Comparison of ENCODE assay signal across 20 cellular contexts in genomic region chr11:61349189-61349751, GRCh38. TPM values are rescaled to one million over a fixed set of nuclear protein-coding genes. Genes with fewer than 3 reads are reported as not detected.
A peak's percentile ranks its signal among the peaks of the same experiment; 100 is the strongest.
DNase-seq lines count a peak whose midpoint lies in the region; ATAC-seq, FAIRE-seq and TF ChIP-seq lines count a peak whose summit lies in the region.
"Had no signal": no experiment of that assay in that cellular context is flagged by ENCODE, and none has a peak within 500 bp of the region (broad histone marks: within the 10 kb centered on the region; RNA-seq: fewer than 3 reads in every experiment).

No MANE protein-coding gene starts in this region.

- H3K4me1 ChIP-seq in BLaER1 treated with 17β-estradiol and CSF1 and Interleukin-3, amounts not matched to agents 10 nM and 100 nM = peaks cover 14 to 71% (median 37%) of the 10 kb centered on the region in 10 experiments
- H3K4me1 ChIP-seq in OCI-LY7 (ENCODE audit: insufficient read depth, low read length, poor library complexity, severe bottlenecking) (peaks cover 10% of the 10 kb centered on the region), osteoblast (ENCODE audit: insufficient read depth, low read length) (no peaks in the 10 kb centered on the region)
- no peaks in the 10 kb centered on the region for H3K4me1 ChIP-seq in naive thymus-derived CD4-positive, alpha-beta T cell (ENCODE audit: control insufficient read depth in 2 of 2, insufficient read depth in 2 of 2, low read length in 2 of 2)

- no peak for FAIRE-seq in bronchial epithelial cell (lab: Jason Lieb, UNC)
- FAIRE-seq: HTR-8/SVneo had no signal

- peaks cover 0 to 10% (median 5%) of the 10 kb centered on the region in 7 donors for H3K4me1 Mint-ChIP-seq in naive thymus-derived CD4-positive, alpha-beta T cell

- no peak for DNase-seq in OCI-LY7 (ENCODE audit: low spot score)
- DNase-seq in bronchial epithelial cell (ENCODE audit: low read depth) = peak; percentile 26
- DNase-seq in osteoblast (ENCODE audit: insufficient read length, low spot score, missing footprints) = peak; percentile 75
- no peak for DNase-seq in putamen (ENCODE audit: low spot score)
- no peak for DNase-seq in NCI-H1048 (lab: John Stamatoyannopoulos, UW)
- no peak for DNase-seq in naive thymus-derived CD4-positive, alpha-beta T cell
- DNase-seq: ACHN; AML-193; CD4-positive, alpha-beta T cell; EL; H7; NCI-H1436 treated with DMSO at 0.1 percent for 48 hours; NCI-H2029 treated with DMSO at 0.1 percent for 48 hours; NCI-H510A treated with DMSO at 0.1 percent for 48 hours; Peyer's patch; SIG-M5 had no signal

- no peak overlapping the region for H2AFZ ChIP-seq in OCI-LY7 (ENCODE audit: low read length)
- no peak overlapping the region for H2AFZ ChIP-seq in osteoblast (ENCODE audit: low read length)

- peak overlapping the region in 4 of 11 experiments; percentile 15 to 79 (median 62); a peak in 5 of 22 replicates for H3K4me2 ChIP-seq in BLaER1 treated with 17β-estradiol and CSF1 and Interleukin-3, amounts not matched to agents 10 nM and 100 nM
- no peak overlapping the region for H3K4me2 ChIP-seq in OCI-LY7 (ENCODE audit: low read length)
- H3K4me2 ChIP-seq in osteoblast (ENCODE audit: insufficient read depth, low read length) = no peak overlapping the region

- H3K4me3 Mint-ChIP-seq in naive thymus-derived CD4-positive, alpha-beta T cell = no peak overlapping the region
- H3K4me3 Mint-ChIP-seq: CD4-positive, alpha-beta T cell had no signal

- no peak overlapping the region for H3K27ac Mint-ChIP-seq in naive thymus-derived CD4-positive, alpha-beta T cell
- H3K27ac Mint-ChIP-seq: CD4-positive, alpha-beta T cell had no signal

- peaks cover 6 to 40% (median 16%) of the 10 kb centered on the region in 5 donors for H3K36me3 Mint-ChIP-seq in naive thymus-derived CD4-positive, alpha-beta T cell

- H3K9me3 ChIP-seq in BLaER1 treated with 17β-estradiol and CSF1 and Interleukin-3, amounts not matched to agents 10 nM and 100 nM (replicated peaks in 1 of 11) = no peaks in the 10 kb centered on the region
- H3K9me3 ChIP-seq in OCI-LY7 (ENCODE audit: low read length) = no peaks in the 10 kb centered on the region
- H3K9me3 ChIP-seq in osteoblast (ENCODE audit: low read depth, low read length) = no peaks in the 10 kb centered on the region
- no peaks in the 10 kb centered on the region for H3K9me3 ChIP-seq in naive thymus-derived CD4-positive, alpha-beta T cell (ENCODE audit: control insufficient read depth in 2 of 3, low read length in 3 of 3)
- H3K9me3 ChIP-seq: Peyer's patch had no signal

- no peaks in the 10 kb centered on the region for H3K27me3 ChIP-seq in BLaER1 treated with 17β-estradiol and CSF1 and Interleukin-3, amounts not matched to agents 10 nM and 100 nM
- H3K27me3 ChIP-seq in bronchial epithelial cell (ENCODE audit: control insufficient read depth, insufficient read depth, low read length) = no peaks in the 10 kb centered on the region
- no peaks in the 10 kb centered on the region for H3K27me3 ChIP-seq in osteoblast (ENCODE audit: insufficient read depth, low read length)
- no peaks in the 10 kb centered on the region for H3K27me3 ChIP-seq in naive thymus-derived CD4-positive, alpha-beta T cell (ENCODE audit: control insufficient read depth in 2 of 2, insufficient read depth in 2 of 2, low read length in 2 of 2)
- H3K27me3 ChIP-seq: Peyer's patch had no signal

- H3K27me3 Mint-ChIP-seq in naive thymus-derived CD4-positive, alpha-beta T cell = no peaks in the 10 kb centered on the region
- H3K27me3 Mint-ChIP-seq: CD4-positive, alpha-beta T cell had no signal

- no peak for ATAC-seq in GM21360 (IDR thresholded peaks at IDR 0.05; ENCODE audit: unreplicated experiment)
- no peak for ATAC-seq in naive thymus-derived CD4-positive, alpha-beta T cell

- H3K9ac ChIP-seq in BLaER1 treated with 17β-estradiol and CSF1 and Interleukin-3, amounts not matched to agents 10 nM and 100 nM = no peak overlapping the region

- CTCF ChIA-PET in OCI-LY7 (lab: Charles Lee; ENCODE audit: unreplicated experiment) = no interaction called here
- CTCF ChIA-PET in naive thymus-derived CD4-positive, alpha-beta T cell (lab: Charles Lee) = no interaction called here

- H4K20me1 ChIP-seq in BLaER1 treated with 17β-estradiol and CSF1 and Interleukin-3, amounts not matched to agents 10 nM and 100 nM = peaks cover 0 to 7% (median 0%) of the 10 kb centered on the region in 11 experiments; a peak in 1 of 22 replicates
- H4K20me1 ChIP-seq in OCI-LY7 (ENCODE audit: insufficient read depth, low read length) = no peaks in the 10 kb centered on the region
- H4K20me1 ChIP-seq in osteoblast (ENCODE audit: insufficient read depth, low read length) = peaks cover 10% of the 10 kb centered on the region

- peaks cover 46 to 90% (median 64%) of the 10 kb centered on the region in 11 experiments for H3K36me3 ChIP-seq in BLaER1 treated with 17β-estradiol and CSF1 and Interleukin-3, amounts not matched to agents 10 nM and 100 nM
- peaks cover 86% of the 10 kb centered on the region for H3K36me3 ChIP-seq in OCI-LY7 (ENCODE audit: insufficient read depth, low read length)
- H3K36me3 ChIP-seq in bronchial epithelial cell (ENCODE audit: control insufficient read depth, insufficient read depth, low read length) = peaks cover 30% of the 10 kb centered on the region
- H3K36me3 ChIP-seq in osteoblast (ENCODE audit: insufficient read depth, low read length) = peaks cover 60% of the 10 kb centered on the region
- H3K36me3 ChIP-seq in naive thymus-derived CD4-positive, alpha-beta T cell (ENCODE audit: control insufficient read depth in 2 of 3, insufficient read depth in 3 of 3, low read length in 3 of 3) = peaks cover 14 to 73% (median 20%) of the 10 kb centered on the region in 3 experiments

- H3K79me2 ChIP-seq in OCI-LY7 (ENCODE audit: insufficient read depth, low read depth, low read length) (no peaks in the 10 kb centered on the region), osteoblast (ENCODE audit: insufficient read depth, low read length) (no peaks in the 10 kb centered on the region)

- intact Hi-C loops in OCI-LY7 (cut with micrococcal nuclease; ENCODE audit: unreplicated experiment) = no loop called here
- intact Hi-C loops in naive thymus-derived CD4-positive, alpha-beta T cell (cut with micrococcal nuclease) = no loop called here

- no peak for TF ChIP-seq CTCF in OCI-LY7 (conservative IDR thresholded peaks at IDR 0.05; ENCODE audit: low read length)
- TF ChIP-seq CTCF in bronchial epithelial cell (IDR thresholded peaks at IDR 0.05; ENCODE audit: insufficient read depth, low read length, severe bottlenecking) = no peak
- no peak for TF ChIP-seq CTCF in osteoblast (IDR thresholded peaks at IDR 0.05; ENCODE audit: extremely low read depth, low read depth, low read length)

- TSS peak; percentile 31 for BruUV-seq in OCI-LY7 (replicated peaks; lab: Mats Ljungman, UMichigan)

- H3K4me3 ChIP-seq in BLaER1 treated with 17β-estradiol and CSF1 and Interleukin-3, amounts not matched to agents 10 nM and 100 nM = no peak overlapping the region
- H3K4me3 ChIP-seq in OCI-LY7 (ENCODE audit: low read depth, low read length, poor library complexity, severe bottlenecking) (no peak overlapping the region), bronchial epithelial cell (ENCODE audit: low read depth, low read length) (no peak overlapping the region), osteoblast (ENCODE audit: insufficient read depth, low read length) (no peak overlapping the region)
- no peak overlapping the region for H3K4me3 ChIP-seq in naive thymus-derived CD4-positive, alpha-beta T cell (ENCODE audit: low read length)
- H3K4me3 ChIP-seq: Peyer's patch had no signal

- no peaks in the 10 kb centered on the region for H3K9me3 Mint-ChIP-seq in naive thymus-derived CD4-positive, alpha-beta T cell
- H3K9me3 Mint-ChIP-seq: CD4-positive, alpha-beta T cell had no signal

- H3K27ac ChIP-seq in BLaER1 treated with 17β-estradiol and CSF1 and Interleukin-3, amounts not matched to agents 10 nM and 100 nM = peak overlapping the region in 6 of 11 experiments; percentile 9 to 72 (median 32); a peak in 10 of 22 replicates
- H3K27ac ChIP-seq in OCI-LY7 (ENCODE audit: low read depth, low read length, poor library complexity, severe bottlenecking) (no peak overlapping the region), osteoblast (ENCODE audit: low read depth, low read length) (peak overlapping the region; percentile 24)
- no peak overlapping the region for H3K27ac ChIP-seq in naive thymus-derived CD4-positive, alpha-beta T cell (ENCODE audit: low read depth, low read length)
- H3K27ac ChIP-seq: HL-60, Peyer's patch had no signal

- H3K9me2 ChIP-seq in OCI-LY7 (ENCODE audit: insufficient read depth, low read length) = no peaks in the 10 kb centered on the region

- POLR2A ChIA-PET in OCI-LY7 (lab: Charles Lee) = interaction anchor here (1.1 to 1.5 kb wide), 2 partner anchors 13 to 14 kb away, joined by 3 to 6 read pairs; no protein-coding TSS in a partner anchor
- POLR2A ChIA-PET in naive thymus-derived CD4-positive, alpha-beta T cell (lab: Charles Lee) = interaction anchor here (1.2 to 1.5 kb wide), 2 partner anchors 13 to 44 kb away, joined by 4 to 5 read pairs; no protein-coding TSS in a partner anchor

RNA-seq across cellular contexts. Expression of gene CYB561A3, which starts 12.4 kb away (rescaled TPM):
- total RNA-seq in OCI-LY7 (2014; rRNA removed; shearing (Covaris generic)) = 21.7 and 28.1 TPM in 2 replicates
- total RNA-seq in OCI-LY7 (2022) (58.2 and 63.8 TPM in 2 replicates), bronchial epithelial cell (30.8 and 36.1 TPM in 2 replicates), osteoblast (149 and 151 TPM in 2 replicates)
- 10 to 100 TPM; 37.9 to 47.6 (median 44.2) TPM for total RNA-seq in naive thymus-derived CD4-positive, alpha-beta T cell
- polyA plus RNA-seq in naive thymus-derived CD4-positive, alpha-beta T cell = 10 to 100 TPM; 62.7 to 73.8 TPM

RNA-seq across cellular contexts. Expression of gene TMEM138, which starts 12.9 kb away (rescaled TPM):
- total RNA-seq in OCI-LY7 (2014; rRNA removed; shearing (Covaris generic)) = 25.8 and 31.1 TPM in 2 replicates
- total RNA-seq in OCI-LY7 (2022) (48.8 and 51.5 TPM in 2 replicates), bronchial epithelial cell (10.0 and 12.7 TPM in 2 replicates), osteoblast (41.3 and 48.3 TPM in 2 replicates)
- total RNA-seq in naive thymus-derived CD4-positive, alpha-beta T cell = 10 to 100 TPM; 54.6 to 65.1 (median 59.9) TPM
- 10 to 100 TPM; 42.9 to 49.3 TPM for polyA plus RNA-seq in naive thymus-derived CD4-positive, alpha-beta T cell

RNA-seq across cellular contexts. Expression of gene TKFC, which starts 16.2 kb away (rescaled TPM):
- 75.3 and 77.8 TPM in 2 replicates for total RNA-seq in OCI-LY7 (2014; rRNA removed; shearing (Covaris generic))
- total RNA-seq in OCI-LY7 (2022) (166 and 169 TPM in 2 replicates), bronchial epithelial cell (22.3 and 22.9 TPM in 2 replicates), osteoblast (21.8 and 30.0 TPM in 2 replicates)
- total RNA-seq in naive thymus-derived CD4-positive, alpha-beta T cell = 10 to 100 TPM; 36.9 to 59.9 (median 43.3) TPM
- polyA plus RNA-seq in naive thymus-derived CD4-positive, alpha-beta T cell = 10 to 100 TPM; 24.6 to 30.0 TPM

RNA-seq across cellular contexts. Expression of gene DDB1, which starts 16.4 kb away (rescaled TPM):
- total RNA-seq in OCI-LY7 (2014; rRNA removed; shearing (Covaris generic)) = 194 and 218 TPM in 2 replicates
- total RNA-seq in OCI-LY7 (2022) (211 and 225 TPM in 2 replicates), bronchial epithelial cell (154 and 228 TPM in 2 replicates), osteoblast (330 and 331 TPM in 2 replicates)
- 100 to 1,000 TPM; 153 to 213 (median 160) TPM for total RNA-seq in naive thymus-derived CD4-positive, alpha-beta T cell
- 100 to 1,000 TPM; 113 to 125 TPM for polyA plus RNA-seq in naive thymus-derived CD4-positive, alpha-beta T cell

RNA-seq across cellular contexts. Expression of gene TMEM216, which starts 43.1 kb away (rescaled TPM):
- 0.64 and 1.4 TPM in 2 replicates for total RNA-seq in OCI-LY7 (2014; rRNA removed; shearing (Covaris generic))
- 1.8 and 2.5 TPM in 2 replicates for total RNA-seq in OCI-LY7 (2022)
- total RNA-seq in bronchial epithelial cell = 6.1 and 9.2 TPM in 2 replicates
- 5.8 and 8.3 TPM in 2 replicates for total RNA-seq in osteoblast
- 10 to 100 TPM in 2 of 5 experiments, 1 to 10 TPM in 3; 4.7 to 17.2 (median 9.2) TPM for total RNA-seq in naive thymus-derived CD4-positive, alpha-beta T cell
- 10 to 100 TPM; 34.7 to 35.8 TPM for polyA plus RNA-seq in naive thymus-derived CD4-positive, alpha-beta T cell

Comparison
In these comparisons a context has a peak if more than half of its experiments do, and no peak if none do; other contexts are left out.
1. H3K27ac ChIP-seq: peak in BLaER1 treated with 17β-estradiol and CSF1 and Interleukin-3, amounts not matched to agents 10 nM and 100 nM (6 of 11) and osteoblast (single experiment); none in OCI-LY7 (single experiment) and naive thymus-derived CD4-positive, alpha-beta T cell (single experiment).
2. DNase-seq: peak in bronchial epithelial cell (single experiment) and osteoblast (single experiment); none in OCI-LY7 (single experiment), putamen (single experiment), NCI-H1048 (single experiment) and naive thymus-derived CD4-positive, alpha-beta T cell (0 of 9).